26 cellular contexts compared by ENCODE assay signal in the genomic region with DNA sequence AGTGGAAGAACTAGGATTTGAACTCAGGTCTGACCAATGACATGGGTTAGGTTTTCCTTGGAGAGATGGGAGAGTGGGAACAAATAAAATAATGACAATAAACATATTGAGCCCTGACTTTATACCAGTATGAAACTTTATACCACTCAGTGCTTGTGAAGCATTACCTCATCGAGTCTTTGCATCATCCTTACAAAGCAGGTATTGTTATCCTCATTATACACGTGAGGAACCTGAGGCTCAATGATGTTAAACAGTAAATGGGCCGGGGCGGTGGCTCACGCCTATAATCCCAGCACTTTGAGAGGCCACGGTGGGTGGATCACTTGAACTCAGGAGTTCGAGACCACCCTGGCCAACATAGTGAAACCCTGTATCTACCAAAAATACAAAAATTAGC.
"Had no signal": no experiment of that assay in that cellular context is flagged by ENCODE, and none has a peak within 500 bp of the region (broad histone marks: within the 10 kb centered on the region; RNA-seq: fewer than 3 reads in every experiment).

No MANE protein-coding gene starts in this region.

- ATAC-seq: T-cell had no signal

- H3K9me3 ChIP-seq: SJSA1, SK-N-SH had no signal

- H3K27ac ChIP-seq: HL-60, SJSA1 had no signal

- DNase-seq: IMR-90, Kasumi-1, KG1, MM.1S, NCI-H1105, NCI-H1417, NCI-H1436 treated with DMSO at 0.1 percent for 48 hours, NCI-H1694, NCI-H187 treated with DMSO at 0.1 percent for 48 hours, NCI-H2029 treated with DMSO at 0.1 percent for 48 hours, NCI-H2107, NCI-H2171 treated with DMSO at 0.1 percent for 48 hours, NCI-H345, NCI-H446 treated with DMSO at 0.1 percent for 48 hours, NCI-H510A treated with DMSO at 0.1 percent for 48 hours, NCI-H526, NCI-H774, Right ventricle myocardium superior, RPMI8226, SIG-M5, SK-N-SH, SW 1271, T-cell had no signal

- H3K9me2 ChIP-seq: SK-N-SH had no signal

- H3K27me3 ChIP-seq: SJSA1 had no signal

- H3K4me1 ChIP-seq: SJSA1 had no signal

- H3K4me3 ChIP-seq: SJSA1 had no signal

- H3K36me3 ChIP-seq: SJSA1 had no signal

- FAIRE-seq: RCC 7860 had no signal

- H3K4me2 ChIP-seq: SK-N-SH had no signal

- H3K9ac ChIP-seq: SK-N-SH had no signal
